ENCODE assay signal across 13 cellular contexts in genomic region chr9:22158983-22159382, GRCh38.
DNase-seq lines count a peak whose midpoint lies in the region; ATAC-seq, FAIRE-seq and TF ChIP-seq lines count a peak whose summit lies in the region.
"Had no signal": no experiment of that assay in that cellular context is flagged by ENCODE, and none has a peak within 500 bp of the region (broad histone marks: within the 10 kb centered on the region; RNA-seq: fewer than 3 reads in every experiment).

No MANE protein-coding gene starts in this region.

- peaks cover 39% of the 10 kb centered on the region for H3K4me1 Mint-ChIP-seq in astrocyte (ENCODE audit: low read depth, unreplicated experiment)
- H3K4me1 Mint-ChIP-seq: central memory CD8-positive, alpha-beta T cell; stimulated activated effector memory CD8-positive, alpha-beta T cell treated with anti-CD3 and anti-CD28 coated beads, Interleukin-12 subunit alpha, Interleukin-12 subunit beta, amount 100 ng/mL, for 72 hours had no signal

- H3K27ac ChIP-seq in astrocyte (ENCODE audit: low read depth, low read length) (peak overlapping the region; percentile 75), hepatocyte (no peak overlapping the region)

- H3K9me3 ChIP-seq in astrocyte (ENCODE audit: insufficient read depth, low read depth, low read length) (no peaks in the 10 kb centered on the region), hepatocyte (ENCODE audit: low read depth) (no peaks in the 10 kb centered on the region)

- TF ChIP-seq CTCF in astrocyte (IDR thresholded peaks at IDR 0.05; ENCODE audit: insufficient read depth, low read depth, low read length) (no peak), hepatocyte (IDR thresholded peaks at IDR 0.05; ENCODE audit: poor library complexity) (no peak)

- H3K36me3 ChIP-seq in astrocyte (ENCODE audit: insufficient read depth, low read length) (no peaks in the 10 kb centered on the region), hepatocyte (replicated peaks; ENCODE audit: insufficient read depth, low read depth) (no peaks in the 10 kb centered on the region)

- no peaks in the 10 kb centered on the region for H3K27me3 ChIP-seq in astrocyte (ENCODE audit: insufficient read depth, low read length)
- no peaks in the 10 kb centered on the region for H3K27me3 ChIP-seq in hepatocyte

- no peaks in the 10 kb centered on the region for H3K27me3 Mint-ChIP-seq in astrocyte (ENCODE audit: low read depth, unreplicated experiment)

- intact Hi-C loops in posterior vena cava (cut with DNase I) = loop anchor here in 1 of 2 donors (5.0 kb wide), 1 partner anchor 432 kb away; no protein-coding TSS in a partner anchor

- H3K4me3 ChIP-seq in astrocyte (ENCODE audit: insufficient read depth, low read depth, low read length) (no peak overlapping the region), hepatocyte (no peak overlapping the region)

- H3K9me3 Mint-ChIP-seq in astrocyte (ENCODE audit: unreplicated experiment) = no peaks in the 10 kb centered on the region
- H3K9me3 Mint-ChIP-seq: central memory CD8-positive, alpha-beta T cell; neural crest cell; stimulated activated effector memory CD8-positive, alpha-beta T cell treated with anti-CD3 and anti-CD28 coated beads, Interleukin-12 subunit alpha, Interleukin-12 subunit beta, amount 100 ng/mL, for 72 hours had no signal

- H4K20me1 ChIP-seq in astrocyte (ENCODE audit: insufficient read depth, low read length) (no peaks in the 10 kb centered on the region), hepatocyte (ENCODE audit: insufficient read depth, poor library complexity, severe bottlenecking) (no peaks in the 10 kb centered on the region)

- H3K9ac ChIP-seq in astrocyte (ENCODE audit: low read length) = peak overlapping the region; percentile 30

- H3K27ac Mint-ChIP-seq in astrocyte (ENCODE audit: unreplicated experiment) = peak overlapping the region; percentile 50
- H3K27ac Mint-ChIP-seq: stimulated activated effector memory CD8-positive, alpha-beta T cell treated with anti-CD3 and anti-CD28 coated beads, Interleukin-12 subunit alpha, Interleukin-12 subunit beta, amount 100 ng/mL, for 72 hours had no signal

- H2AFZ ChIP-seq in astrocyte (ENCODE audit: low read depth, low read length) (peak overlapping the region; percentile 20), hepatocyte (no peak overlapping the region)

- H3K36me3 Mint-ChIP-seq in astrocyte (ENCODE audit: low read depth, unreplicated experiment) = no peaks in the 10 kb centered on the region
- H3K36me3 Mint-ChIP-seq: stimulated activated effector memory CD8-positive, alpha-beta T cell treated with anti-CD3 and anti-CD28 coated beads, Interleukin-12 subunit alpha, Interleukin-12 subunit beta, amount 100 ng/mL, for 72 hours had no signal

- in situ Hi-C loops in KBM-7 (cut with MboI; ENCODE audit: low pct_unique_long_range_greater_than_20kb, low sequenced_read_pairs) = no loop called here

- WGBS in hepatocyte (ENCODE audit: low lambda C conversion rate, missing lambda C conversion rate) = 17% methylated on average over 3 of the region's 3 CpGs

- H3K79me2 ChIP-seq in astrocyte (ENCODE audit: insufficient read depth, low read length) (no peaks in the 10 kb centered on the region), hepatocyte (no peaks in the 10 kb centered on the region)

- DNase-seq in KBM-7 = peak; percentile 87
- DNase-seq in astrocyte (ENCODE audit: low read depth) = peak; percentile 81
- peak; percentile 35 for DNase-seq in hepatocyte (ENCODE audit: low spot score)
- DNase-seq in stromal cell of bone marrow (ENCODE audit: low read depth) = peak; percentile 35
- no peak for DNase-seq in posterior vena cava (ENCODE audit: low spot score)
- no peak for DNase-seq in NCI-H1417 (lab: John Stamatoyannopoulos, UW)
- DNase-seq: activated CD4-positive, CD25-positive, alpha-beta regulatory T cell treated with anti-CD3 and anti-CD28 coated beads, Interleukin-2, amount 50 U/mL, for 72 hours; NCI-H1694 had no signal

- H3K4me3 Mint-ChIP-seq in astrocyte (ENCODE audit: unreplicated experiment) = no peak overlapping the region
- H3K4me3 Mint-ChIP-seq: central memory CD8-positive, alpha-beta T cell; neural crest cell; stimulated activated effector memory CD8-positive, alpha-beta T cell treated with anti-CD3 and anti-CD28 coated beads, Interleukin-12 subunit alpha, Interleukin-12 subunit beta, amount 100 ng/mL, for 72 hours had no signal

- no peak for FAIRE-seq in astrocyte (lab: Jason Lieb, UNC)

- H3K9me2 ChIP-seq in hepatocyte (replicated peaks; ENCODE audit: insufficient read depth) = no peaks in the 10 kb centered on the region

- H3K4me2 ChIP-seq in astrocyte (ENCODE audit: low read length) (peak overlapping the region; percentile 24), hepatocyte (no peak overlapping the region)

- H3K4me1 ChIP-seq in astrocyte (ENCODE audit: insufficient read depth, low read length) (peaks cover 28% of the 10 kb centered on the region), hepatocyte (ENCODE audit: insufficient read depth) (no peaks in the 10 kb centered on the region)

- ATAC-seq in GM21423 (IDR thresholded peaks at IDR 0.05; ENCODE audit: unreplicated experiment) (no peak), GM21381 (IDR thresholded peaks at IDR 0.05; ENCODE audit: unreplicated experiment) (no peak)
- ATAC-seq: stimulated activated effector memory CD8-positive, alpha-beta T cell treated with anti-CD3 and anti-CD28 coated beads, Interleukin-12 subunit alpha, Interleukin-12 subunit beta, amount 100 ng/mL, for 72 hours had no signal

Comparison
In these comparisons a context has a peak if more than half of its experiments do, and no peak if none do; other contexts are left out.
1. DNase-seq: peak in KBM-7 (single experiment), astrocyte (single experiment), hepatocyte (single experiment) and stromal cell of bone marrow (single experiment); none in posterior vena cava (single experiment) and NCI-H1417 (0 of 3).